ENCODE assay signal across 21 cellular contexts in genomic region chr17:57597101-57597500, GRCh38.
DNase-seq lines count a peak whose midpoint lies in the region; ATAC-seq, FAIRE-seq and TF ChIP-seq lines count a peak whose summit lies in the region.
"Had no signal": no experiment of that assay in that cellular context is flagged by ENCODE, and none has a peak within 500 bp of the region (broad histone marks: within the 10 kb centered on the region; RNA-seq: fewer than 3 reads in every experiment).

No MANE protein-coding gene starts in this region.

- TF ChIP-seq EP300 in SK-N-SH (IDR thresholded peaks at IDR 0.05; ENCODE audit: borderline replicate concordance in 1 of 2, low read depth in 1 of 2, low read length in 1 of 2) = no peak

- no peak for DNase-seq in SK-N-SH
- DNase-seq in PC-3 = no peak
- DNase-seq in trophoblast cell = no peak
- DNase-seq in D721Med (ENCODE audit: insufficient read length, low spot score) = no peak
- DNase-seq: activated CD4-positive, CD25-positive, alpha-beta regulatory T cell; effector CD8-positive, alpha-beta T cell; NCI-H1092; stimulated activated naive CD8-positive, alpha-beta T cell treated with anti-CD3 and anti-CD28 coated beads, Interleukin-15, amount 100 ng/mL, for 72 hours had no signal

- H3K4ac ChIP-seq in trophoblast cell (ENCODE audit: low read depth, low read length) = no peak overlapping the region

- BruUV-seq in PC-3 (replicated peaks; lab: Mats Ljungman, UMichigan) = no TSS peak

- H3K4me3 ChIP-seq in SK-N-SH (ENCODE audit: low read depth in 2 of 2, low read length in 1 of 2) (no peak overlapping the region), BLaER1 (no peak overlapping the region), PC-3 (ENCODE audit: low read length) (no peak overlapping the region), trophoblast cell (ENCODE audit: low read depth, low read length) (no peak overlapping the region)
- H3K4me3 ChIP-seq: coronary artery, hepatocyte, mucosa of descending colon, right atrium auricular region, smooth muscle cell, thoracic aorta had no signal

- H3K79me1 ChIP-seq in trophoblast cell (ENCODE audit: low read length) = no peaks in the 10 kb centered on the region

- no peak overlapping the region for H2AFZ ChIP-seq in SK-N-SH (ENCODE audit: low read depth)
- H2AFZ ChIP-seq in PC-3 (ENCODE audit: low read length) = no peak overlapping the region
- no peak overlapping the region for H2AFZ ChIP-seq in trophoblast cell (ENCODE audit: insufficient read depth, low read length, poor library complexity)
- H2AFZ ChIP-seq: hepatocyte, parathyroid adenoma had no signal

- H4K91ac ChIP-seq in trophoblast cell (ENCODE audit: low read depth, low read length) = no peak overlapping the region

- 74% methylated on average over 5 of the region's 5 CpGs for WGBS in SK-N-SH (ENCODE audit: low lambda C conversion rate)
- WGBS in trophoblast cell (ENCODE audit: extremely low coverage, insufficient coverage, insufficient read length) = no CpG with 5 or more reads among the region's 5 CpGs

- ATAC-seq in SK-N-SH treated with all-trans-retinoic acid at 6 μM for 48 hours (no peak), PC-3 (no peak), GM21390 (IDR thresholded peaks at IDR 0.05; ENCODE audit: unreplicated experiment) (no peak)
- ATAC-seq: stimulated activated naive CD8-positive, alpha-beta T cell treated with anti-CD3 and anti-CD28 coated beads, Interleukin-15, amount 100 ng/mL, for 72 hours had no signal

- no peak overlapping the region for H2BK12ac ChIP-seq in trophoblast cell (ENCODE audit: low read length)

- H4K20me1 ChIP-seq in SK-N-SH (ENCODE audit: insufficient read depth) (no peaks in the 10 kb centered on the region), BLaER1 (peaks cover 10% of the 10 kb centered on the region; the same call in 1 of the 2 replicates), PC-3 (ENCODE audit: low read length) (no peaks in the 10 kb centered on the region)

- intact Hi-C loops in PC-3 (cut with micrococcal nuclease) = loop anchor here (1.0 to 2.0 kb wide), 6 partner anchors 66 to 466 kb away; no protein-coding TSS in a partner anchor

- no peak overlapping the region for H2BK120ac ChIP-seq in trophoblast cell (ENCODE audit: insufficient read depth, low read length, poor library complexity)

- no peak overlapping the region for H4K8ac ChIP-seq in trophoblast cell (ENCODE audit: low read depth, low read length)

- no peak overlapping the region for H4K12ac ChIP-seq in trophoblast cell (ENCODE audit: low read depth, low read length)

- no peak overlapping the region for H3K23ac ChIP-seq in trophoblast cell (ENCODE audit: low read length)

- H3K27ac ChIP-seq in SK-N-SH (ENCODE audit: low read depth in 2 of 2, low read length in 1 of 2) = peak overlapping the region; percentile 48 to 99
- peak overlapping the region; percentile 78; the same call in 1 of the 2 replicates for H3K27ac ChIP-seq in BLaER1
- H3K27ac ChIP-seq in PC-3 (ENCODE audit: low read length) = 0 out of 2 replicates have a peak overlapping the region, but pooled peaks have one; percentile 38
- H3K27ac ChIP-seq in layer of hippocampus (ENCODE audit: low read depth, low read length) = peak overlapping the region; percentile 58
- H3K27ac ChIP-seq in trophoblast cell (ENCODE audit: low read depth, low read length) = no peak overlapping the region
- H3K27ac ChIP-seq: coronary artery, hepatocyte had no signal

- H3K9me2 ChIP-seq in SK-N-SH (no peaks in the 10 kb centered on the region), PC-3 (replicated peaks; ENCODE audit: low read length) (no peaks in the 10 kb centered on the region)

- H3K18ac ChIP-seq in trophoblast cell (ENCODE audit: low read length) = no peak overlapping the region

- no peak overlapping the region for H3K4me2 ChIP-seq in SK-N-SH
- peak overlapping the region; percentile 88; the same call in 1 of the 2 replicates for H3K4me2 ChIP-seq in BLaER1
- peak overlapping the region; percentile 35; the same call in 1 of the 2 replicates for H3K4me2 ChIP-seq in PC-3 (ENCODE audit: low read length)
- no peak overlapping the region for H3K4me2 ChIP-seq in trophoblast cell (ENCODE audit: low read length)
- H3K4me2 ChIP-seq: hepatocyte, smooth muscle cell had no signal

- H3K9ac ChIP-seq in SK-N-SH (no peak overlapping the region), BLaER1 (peak overlapping the region; percentile 59; the same call in 1 of the 2 replicates), PC-3 (ENCODE audit: low read length) (no peak overlapping the region), trophoblast cell (ENCODE audit: low read length) (no peak overlapping the region)
- H3K9ac ChIP-seq: parathyroid adenoma had no signal

- POLR2A ChIA-PET in SK-N-SH (lab: Yijun Ruan, JAX) (interaction anchor here (1.2 to 5.5 kb wide), 14 partner anchors 12 to 341 kb away, joined by 4 to 54 read pairs (median 14); partner anchors contain the start of gene MSI2), PC-3 (lab: Charles Lee; ENCODE audit: unreplicated experiment) (interaction anchor here (0.6 kb wide), 1 partner anchor 1826 kb away, joined by 9 read pairs; no protein-coding TSS in a partner anchor)

- no peak overlapping the region for H2AK5ac ChIP-seq in trophoblast cell (ENCODE audit: low read length)

- peaks cover 9% of the 10 kb centered on the region for H3F3A ChIP-seq in SK-N-SH (replicated peaks; ENCODE audit: insufficient read depth)
- no peaks in the 10 kb centered on the region for H3F3A ChIP-seq in PC-3 (ENCODE audit: low read length, unreplicated experiment)

- CTCF ChIA-PET in SK-N-SH (lab: Yijun Ruan, JAX) (interaction anchor here (0.7 to 17.7 kb wide), 54 partner anchors 11 to 475 kb away, joined by 3 to 298 read pairs (median 8); partner anchors contain the start of genes CCDC182 and MRPS23), PC-3 (lab: Charles Lee) (interaction anchor here (0.6 to 1.9 kb wide), 10 partner anchors 74 to 354 kb away, joined by 3 to 33 read pairs (median 4); no protein-coding TSS in a partner anchor)

- H3K9me3 ChIP-seq in SK-N-SH (no peaks in the 10 kb centered on the region), BLaER1 (peaks cover 24% of the 10 kb centered on the region), PC-3 (ENCODE audit: low read length) (no peaks in the 10 kb centered on the region), trophoblast cell (ENCODE audit: insufficient read depth, low read depth, low read length) (no peaks in the 10 kb centered on the region)
- H3K9me3 ChIP-seq: mucosa of descending colon, thoracic aorta had no signal

- no peak for TF ChIP-seq RAD21 in SK-N-SH (IDR thresholded peaks at IDR 0.05; ENCODE audit: low read length)

- H2BK5ac ChIP-seq in trophoblast cell (ENCODE audit: low read depth, low read length, poor library complexity) = no peak overlapping the region

- H3K79me2 ChIP-seq in SK-N-SH (ENCODE audit: insufficient read depth) (0 out of 2 replicates have a peak, but pooled peaks cover 3% of the 10 kb centered on the region), PC-3 (ENCODE audit: low read length) (no peaks in the 10 kb centered on the region), trophoblast cell (ENCODE audit: control insufficient read depth, insufficient read depth, low read length, poor library complexity) (no peaks in the 10 kb centered on the region)
- H3K79me2 ChIP-seq: hepatocyte had no signal

- H3K27me3 ChIP-seq in SK-N-SH (ENCODE audit: insufficient read depth) = no peaks in the 10 kb centered on the region
- H3K27me3 ChIP-seq in BLaER1 = no peaks in the 10 kb centered on the region
- H3K27me3 ChIP-seq in PC-3 (ENCODE audit: low read length) = no peaks in the 10 kb centered on the region
- H3K27me3 ChIP-seq in layer of hippocampus (ENCODE audit: control insufficient read depth, insufficient read depth, low read length) = no peaks in the 10 kb centered on the region
- H3K27me3 ChIP-seq in trophoblast cell (ENCODE audit: insufficient read depth, low read length) = no peaks in the 10 kb centered on the region
- H3K27me3 ChIP-seq: hepatocyte, right atrium auricular region had no signal

- peaks cover 5 to 90% of the 10 kb centered on the region in 2 experiments; a peak in 3 of 4 replicates for H3K4me1 ChIP-seq in SK-N-SH (ENCODE audit: control insufficient read depth in 1 of 2, insufficient read depth in 2 of 2, low read depth in 1 of 2, low read length in 1 of 2)
- peaks cover 100% of the 10 kb centered on the region for H3K4me1 ChIP-seq in BLaER1
- H3K4me1 ChIP-seq in PC-3 (ENCODE audit: insufficient read depth, low read length) = peaks cover 6% of the 10 kb centered on the region
- peaks cover 5 to 11% of the 10 kb centered on the region in 2 experiments for H3K4me1 ChIP-seq in trophoblast cell (ENCODE audit: control insufficient read depth in 1 of 2, insufficient read depth in 2 of 2, low read length in 2 of 2)

- no peak overlapping the region for H3K14ac ChIP-seq in trophoblast cell (ENCODE audit: low read length)

- TF ChIP-seq CTCF in SK-N-SH (IDR thresholded peaks at IDR 0.05) (no peak), PC-3 (conservative IDR thresholded peaks at IDR 0.05; ENCODE audit: low read depth, low read length) (no peak), D721Med (IDR thresholded peaks at IDR 0.05; ENCODE audit: insufficient read depth, missing control alignments) (no peak)

- H3K36me3 ChIP-seq in SK-N-SH (replicated peaks in 1 of 2; ENCODE audit: control insufficient read depth in 1 of 2, insufficient read depth in 2 of 2, low read length in 1 of 2) = no peaks in the 10 kb centered on the region
- H3K36me3 ChIP-seq in BLaER1 = peaks cover 97% of the 10 kb centered on the region
- no peaks in the 10 kb centered on the region for H3K36me3 ChIP-seq in PC-3 (ENCODE audit: low read depth, low read length)
- peaks cover 2 to 3% of the 10 kb centered on the region in 2 experiments for H3K36me3 ChIP-seq in trophoblast cell (ENCODE audit: control insufficient read depth in 1 of 2, insufficient read depth in 2 of 2, low read length in 2 of 2)
- H3K36me3 ChIP-seq: right atrium auricular region, thoracic aorta had no signal

- no peak for FAIRE-seq in D721Med (lab: Jason Lieb, UNC)
- FAIRE-seq: astrocyte, urothelium cell line had no signal

TF ChIP-seq in SK-N-SH treated with all-trans-retinoic acid at 6 μM for 48 hours, 23 proteins besides CTCF, POLR2A, EP300 and RAD21:
- TF ChIP-seq CSRNP3 (CRISPR knock-in tag; IDR thresholded peaks at IDR 0.05) (no peak), ZNF8 (CRISPR knock-in tag; IDR thresholded peaks at IDR 0.05) (no peak), BACH2 (CRISPR knock-in tag; IDR thresholded peaks at IDR 0.05; ENCODE audit: borderline replicate concordance) (no peak)
TF ChIP-seq in SK-N-SH treated with all-trans-retinoic acid at 6 μM for 48 hours: peak in this region for 0.

Comparison
In these comparisons a context has a peak if more than half of its experiments do, and no peak if none do; other contexts are left out.
1. H3K4me2 ChIP-seq: peak in BLaER1 (single experiment) and PC-3 (single experiment); none in SK-N-SH (single experiment) and trophoblast cell (single experiment).